Comparison of ENCODE assay signal across 20 cellular contexts in genomic region chr17:16926061-16926511, GRCh38. TPM values are rescaled to one million over a fixed set of nuclear protein-coding genes. Genes with fewer than 3 reads are reported as not detected.
DNase-seq lines count a peak whose midpoint lies in the region; ATAC-seq and TF ChIP-seq lines count a peak whose summit lies in the region.
"Had no signal": no experiment of that assay in that cellular context is flagged by ENCODE, and none has a peak within 500 bp of the region (broad histone marks: within the 10 kb centered on the region; RNA-seq: fewer than 3 reads in every experiment).

No MANE protein-coding gene starts in this region.

- TF ChIP-seq POLR2A in heart left ventricle (IDR thresholded peaks at IDR 0.05), result no peak

- H3K27me3 ChIP-seq in heart left ventricle, result no peaks in the 10 kb centered on the region
- H3K27me3 ChIP-seq in neuronal stem cell (ENCODE audit: control insufficient read depth in 3 of 3, insufficient read depth in 3 of 3, low read depth in 1 of 3, low read length in 3 of 3), result peaks cover 0 to 3% (median 0%) of the 10 kb centered on the region in 3 experiments

- no peak overlapping the region for H2BK5ac ChIP-seq in neuronal stem cell (ENCODE audit: low read length)

- ATAC-seq in left ventricle myocardium superior (no peak), heart left ventricle (no peak)
- no peak for ATAC-seq in stimulated activated effector memory CD8-positive, alpha-beta T cell treated with anti-CD3 and anti-CD28 coated beads, Interleukin-12 subunit alpha, Interleukin-12 subunit beta, amount 100 ng/mL, for 72 hours
- ATAC-seq: PC-3 had no signal

- H3K4me3 ChIP-seq in heart left ventricle (no peak overlapping the region), neuronal stem cell (ENCODE audit: low read length in 2 of 2) (no peak overlapping the region)
- H3K4me3 ChIP-seq: GM23248 had no signal

- no peak overlapping the region for H4K91ac ChIP-seq in neuronal stem cell (ENCODE audit: low read depth, low read length, poor library complexity)

- no peaks in the 10 kb centered on the region for H3K9me3 ChIP-seq in heart left ventricle
- no peaks in the 10 kb centered on the region for H3K9me3 ChIP-seq in neuronal stem cell (replicated peaks in 1 of 2; ENCODE audit: control insufficient read depth in 2 of 2, insufficient read depth in 1 of 2, low read depth in 1 of 2, low read length in 2 of 2)

- H4K8ac ChIP-seq in neuronal stem cell (ENCODE audit: low read depth, low read length), result no peak overlapping the region

- no peak overlapping the region for H3K4me3 Mint-ChIP-seq in dendritic cell treated with granulocyte-macrophage colony-stimulating factor and Interleukin-4, amounts not matched to agents 40 ng/mL and 50 ng/mL, for 4 days
- no peak overlapping the region for H3K4me3 Mint-ChIP-seq in stimulated activated effector memory CD8-positive, alpha-beta T cell treated with anti-CD3 and anti-CD28 coated beads, Interleukin-12 subunit alpha, Interleukin-12 subunit beta, amount 100 ng/mL, for 72 hours
- H3K4me3 Mint-ChIP-seq: CD14-positive monocyte had no signal

- WGBS in heart left ventricle, 4 donors, result 91 to 100% (median 93%) methylated on average over 4 to 7 of the region's 7 CpGs
- WGBS in neuronal stem cell (ENCODE audit: extremely low coverage in 2 of 2, insufficient read length in 2 of 2, insufficient replicate concordance in 1 of 2), 2 donors, result no CpG with 5 or more reads among the region's 7 CpGs

- H3K9ac ChIP-seq in neuronal stem cell (ENCODE audit: low read depth, low read length, poor library complexity), result no peak overlapping the region
- H3K9ac ChIP-seq: GM23248 had no signal

- H2BK15ac ChIP-seq in neuronal stem cell (ENCODE audit: low read length), result no peak overlapping the region

- H2AK5ac ChIP-seq in neuronal stem cell (ENCODE audit: low read depth, low read length), result no peak overlapping the region

- peak overlapping the region; percentile 59 for H3K27ac Mint-ChIP-seq in dendritic cell treated with granulocyte-macrophage colony-stimulating factor and Interleukin-4, amounts not matched to agents 40 ng/mL and 50 ng/mL, for 4 days
- no peak overlapping the region for H3K27ac Mint-ChIP-seq in stimulated activated effector memory CD8-positive, alpha-beta T cell treated with anti-CD3 and anti-CD28 coated beads, Interleukin-12 subunit alpha, Interleukin-12 subunit beta, amount 100 ng/mL, for 72 hours
- H3K27ac Mint-ChIP-seq: CD14-positive monocyte had no signal

- H2BK12ac ChIP-seq in neuronal stem cell (ENCODE audit: low read length), result no peak overlapping the region

- no peak overlapping the region for H3K4ac ChIP-seq in neuronal stem cell (ENCODE audit: low read length)

- no peaks in the 10 kb centered on the region for H3K36me3 Mint-ChIP-seq in dendritic cell treated with granulocyte-macrophage colony-stimulating factor and Interleukin-4, amounts not matched to agents 40 ng/mL and 50 ng/mL, for 4 days (ENCODE audit: low read depth)
- no peaks in the 10 kb centered on the region for H3K36me3 Mint-ChIP-seq in stimulated activated effector memory CD8-positive, alpha-beta T cell treated with anti-CD3 and anti-CD28 coated beads, Interleukin-12 subunit alpha, Interleukin-12 subunit beta, amount 100 ng/mL, for 72 hours
- H3K36me3 Mint-ChIP-seq: CD14-positive monocyte had no signal

- H3K9me3 Mint-ChIP-seq in dendritic cell treated with granulocyte-macrophage colony-stimulating factor and Interleukin-4, amounts not matched to agents 40 ng/mL and 50 ng/mL, for 4 days, result no peaks in the 10 kb centered on the region
- H3K9me3 Mint-ChIP-seq in stimulated activated effector memory CD8-positive, alpha-beta T cell treated with anti-CD3 and anti-CD28 coated beads, Interleukin-12 subunit alpha, Interleukin-12 subunit beta, amount 100 ng/mL, for 72 hours, result no peaks in the 10 kb centered on the region
- H3K9me3 Mint-ChIP-seq: CD14-positive monocyte had no signal

- H3K27ac ChIP-seq in heart left ventricle (no peak overlapping the region), neuronal stem cell (replicated peaks; ENCODE audit: low read length) (no peak overlapping the region)
- H3K27ac ChIP-seq: GM23248 had no signal

- no peak for TF ChIP-seq CTCF in heart left ventricle (IDR thresholded peaks at IDR 0.05)

- H3K18ac ChIP-seq in neuronal stem cell (ENCODE audit: low read length), result peak overlapping the region; percentile 82

- peak; percentile 11 for DNase-seq in left ventricle myocardium superior
- DNase-seq in heart left ventricle, result no peak
- no peak for DNase-seq in neuronal stem cell (ENCODE audit: low spot score)
- DNase-seq in stimulated activated effector memory CD8-positive, alpha-beta T cell treated with anti-CD3 and anti-CD28 coated beads, Interleukin-12 subunit alpha, Interleukin-12 subunit beta, amount 100 ng/mL, for 72 hours (ENCODE audit: low spot score in 2 of 2), result no peak
- DNase-seq in pons (ENCODE audit: low spot score), result no peak
- DNase-seq in NCI-H1105 (lab: John Stamatoyannopoulos, UW), result no peak
- DNase-seq: DMS 273 treated with DMSO at 0.1 percent for 48 hours, GF-D8, GM23248, KBM-7, MV-4-11, NCI-H1417 treated with DMSO at 0.1 percent for 48 hours, NCI-H1930, NCI-H446 treated with DMSO at 0.1 percent for 48 hours, NCI-H748 treated with DMSO at 0.1 percent for 48 hours had no signal

- H2BK120ac ChIP-seq in neuronal stem cell (ENCODE audit: low read depth, low read length), result no peak overlapping the region

- H3K4me1 Mint-ChIP-seq in dendritic cell treated with granulocyte-macrophage colony-stimulating factor and Interleukin-4, amounts not matched to agents 40 ng/mL and 50 ng/mL, for 4 days (ENCODE audit: low read depth), result peaks cover 15% of the 10 kb centered on the region
- no peaks in the 10 kb centered on the region for H3K4me1 Mint-ChIP-seq in stimulated activated effector memory CD8-positive, alpha-beta T cell treated with anti-CD3 and anti-CD28 coated beads, Interleukin-12 subunit alpha, Interleukin-12 subunit beta, amount 100 ng/mL, for 72 hours

- H3K36me3 ChIP-seq in heart left ventricle, result no peaks in the 10 kb centered on the region
- H3K36me3 ChIP-seq in neuronal stem cell (replicated peaks in 1 of 2; ENCODE audit: control insufficient read depth in 2 of 2, insufficient read depth in 2 of 2, low read length in 2 of 2), result no peaks in the 10 kb centered on the region

- H3K79me1 ChIP-seq in neuronal stem cell (ENCODE audit: low read depth, low read length), result no peaks in the 10 kb centered on the region

- no peak overlapping the region for H3K23ac ChIP-seq in neuronal stem cell (ENCODE audit: low read depth, low read length, poor library complexity)

- H2AFZ ChIP-seq in neuronal stem cell (ENCODE audit: low read length), result no peak overlapping the region
- H2AFZ ChIP-seq: GM23248 had no signal

- H3K4me2 ChIP-seq in neuronal stem cell (ENCODE audit: insufficient read depth, low read length, poor library complexity, severe bottlenecking), result no peak overlapping the region

- H3K4me1 ChIP-seq in heart left ventricle (no peaks in the 10 kb centered on the region), neuronal stem cell (ENCODE audit: control insufficient read depth in 2 of 2, insufficient read depth in 1 of 2, low read depth in 1 of 2, low read length in 2 of 2) (no peaks in the 10 kb centered on the region)

- peaks cover 2% of the 10 kb centered on the region for H3K27me3 Mint-ChIP-seq in dendritic cell treated with granulocyte-macrophage colony-stimulating factor and Interleukin-4, amounts not matched to agents 40 ng/mL and 50 ng/mL, for 4 days

- no peak overlapping the region for H3K14ac ChIP-seq in neuronal stem cell (ENCODE audit: low read length)

- intact Hi-C loops in left ventricle myocardium superior (cut with micrococcal nuclease) (no loop called here), heart left ventricle (cut with DNase I) (no loop called here)
- intact Hi-C loops in dendritic cell treated with granulocyte-macrophage colony-stimulating factor and Interleukin-4, amounts not matched to agents 40 ng/mL and 50 ng/mL, for 4 days (cut with micrococcal nuclease), result no loop called here

RNA-seq across cellular contexts. Expression of gene TNFRSF13B, which starts 45.8 kb away (rescaled TPM):
- total RNA-seq in left ventricle myocardium superior (not detected), heart left ventricle (not detected)
- not detected for polyA plus RNA-seq in heart left ventricle
- not detected for polyA plus RNA-seq in neuronal stem cell (2013, experiment 1 of 2)
- polyA plus RNA-seq in neuronal stem cell (2013, experiment 2 of 2), result not detected
- total RNA-seq: A673, Daoy, GM23248, PC-3 had no signal
- polyA plus RNA-seq: GM23248 had no signal
